Comparison of ENCODE assay signal across 1 cellular context in genomic region chr3:58116985-58117384, GRCh38.
TF ChIP-seq lines count a peak whose summit lies in the region.

No MANE protein-coding gene starts in this region.

TF ChIP-seq in HepG2, 621 proteins besides CTCF, POLR2A, EP300 and RAD21 (continued from another document):
- TF ChIP-seq, protein P1, sequence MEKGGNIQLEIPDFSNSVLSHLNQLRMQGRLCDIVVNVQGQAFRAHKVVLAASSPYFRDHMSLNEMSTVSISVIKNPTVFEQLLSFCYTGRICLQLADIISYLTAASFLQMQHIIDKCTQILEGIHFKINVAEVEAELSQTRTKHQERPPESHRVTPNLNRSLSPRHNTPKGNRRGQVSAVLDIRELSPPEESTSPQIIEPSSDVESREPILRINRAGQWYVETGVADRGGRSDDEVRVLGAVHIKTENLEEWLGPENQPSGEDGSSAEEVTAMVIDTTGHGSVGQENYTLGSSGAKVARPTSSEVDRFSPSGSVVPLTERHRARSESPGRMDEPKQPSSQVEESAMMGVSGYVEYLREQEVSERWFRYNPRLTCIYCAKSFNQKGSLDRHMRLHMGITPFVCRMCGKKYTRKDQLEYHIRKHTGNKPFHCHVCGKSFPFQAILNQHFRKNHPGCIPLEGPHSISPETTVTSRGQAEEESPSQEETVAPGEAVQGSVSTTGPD (CRISPR knock-in tag; IDR thresholded peaks at IDR 0.05), result no peak
- TF ChIP-seq ZBTB26 (CRISPR knock-in tag; IDR thresholded peaks at IDR 0.05; ENCODE audit: borderline replicate concordance), result no peak
